Comparison of ENCODE assay signal across 30 cellular contexts in genomic region chr12:63351370-63351769, GRCh38.
"Had no signal": no experiment of that assay in that cellular context is flagged by ENCODE, and none has a peak within 500 bp of the region (broad histone marks: within the 10 kb centered on the region; RNA-seq: fewer than 3 reads in every experiment).

No MANE protein-coding gene starts in this region.

- H3K27me3 ChIP-seq: neutrophil, ovary, spleen, suprapubic skin, testis, tibial artery, transverse colon, upper lobe of right lung, uterus had no signal

- H3K79me2 ChIP-seq: parathyroid adenoma had no signal

- ATAC-seq: naive thymus-derived CD8-positive, alpha-beta T cell; natural killer cell treated with Interleukin-12 subunit alpha and Interleukin-12 subunit beta and Interleukin-15 and Interleukin-18, amount 100 ng/mL, for 72 hours; psoas muscle; right cardiac atrium; sciatic nerve; stimulated activated memory B cell treated with anti-CD40 and anti-IgM and Interleukin-4, amounts not matched to agents 10 μg/mL and 1 μg/mL and 100 μg/mL, for 72 hours; stimulated activated naive CD8-positive, alpha-beta T cell treated with anti-CD3 and anti-CD28 coated beads, Interleukin-15, amount 100 ng/mL, for 72 hours; stimulated activated naive CD8-positive, alpha-beta T cell treated with anti-CD3 and anti-CD28 coated beads, Interleukin-15, Interleukin-2, amounts not matched to agents 100 U/mL and 50 U/mL, for 24 hours; upper lobe of right lung had no signal

- H2AFZ ChIP-seq: parathyroid adenoma had no signal

- DNase-seq: naive thymus-derived CD8-positive, alpha-beta T cell; nephron progenitor cell; nucleus accumbens; ovary; posterior cingulate gyrus; psoas muscle; right cardiac atrium; spleen; stimulated activated CD4-positive, alpha-beta T cell treated with anti-CD3 and anti-CD28 coated beads, Interleukin-12 subunit alpha, Interleukin-12 subunit beta, amount 100 ng/mL, for 4 hours; stimulated activated CD4-positive, alpha-beta T cell treated with anti-CD3 and anti-CD28 coated beads, Interleukin-1b, Interleukin-23, amount 100 ng/mL, for 48 hours; stimulated activated CD4-positive, alpha-beta T cell treated with anti-CD3 and anti-CD28 coated beads, Interleukin-4, amount 100 ng/mL, for 1 hour; stimulated activated CD4-positive, alpha-beta T cell treated with anti-CD3 and anti-CD28 coated beads, Interleukin-4, amount 100 ng/mL, for 4 hours; stimulated activated CD8-positive, alpha-beta memory T cell treated with anti-CD3 and anti-CD28 coated beads, Interleukin-4, amount 100 ng/mL, for 48 hours; stimulated activated naive CD4-positive, alpha-beta T cell; stimulated activated naive CD8-positive, alpha-beta T cell treated with anti-CD3 and anti-CD28 coated beads, Interleukin-15, amount 100 ng/mL, for 72 hours; stimulated activated naive CD8-positive, alpha-beta T cell treated with anti-CD3 and anti-CD28 coated beads, Interleukin-15, Interleukin-2, amounts not matched to agents 100 U/mL and 50 U/mL, for 24 hours; substantia nigra; testis; tibial artery; transverse colon; upper lobe of right lung; uterus had no signal

- H3K36me3 ChIP-seq: neutrophil, ovary, spleen, suprapubic skin, tibial artery, transverse colon, upper lobe of right lung, uterus had no signal

- H3K4me3 ChIP-seq: ovary, psoas muscle, skin epidermis, smooth muscle cell, spleen, suprapubic skin, testis, tibial artery, transverse colon, upper lobe of right lung, uterus had no signal

- H3K27ac ChIP-seq: neutrophil, ovary, parathyroid adenoma, psoas muscle, skin epidermis, spleen, suprapubic skin, testis, tibial artery, transverse colon, upper lobe of right lung, uterus had no signal

- H3K9me3 ChIP-seq: neutrophil, ovary, psoas muscle, spleen, suprapubic skin, testis, tibial artery, transverse colon, upper lobe of right lung, uterus had no signal

- H3K4me2 ChIP-seq: smooth muscle cell had no signal

- H3K4me1 ChIP-seq: psoas muscle, spleen, suprapubic skin, testis, transverse colon, upper lobe of right lung, uterus had no signal
